18 cellular contexts compared by ENCODE assay signal in genomic region chr22:18113680-18114394, GRCh38. TPM values are rescaled to one million over a fixed set of nuclear protein-coding genes. Genes with fewer than 3 reads are reported as not detected.
DNase-seq lines count a peak whose midpoint lies in the region; ATAC-seq, FAIRE-seq and TF ChIP-seq lines count a peak whose summit lies in the region.
"Had no signal": no experiment of that assay in that cellular context is flagged by ENCODE, and none has a peak within 500 bp of the region (broad histone marks: within the 10 kb centered on the region; RNA-seq: fewer than 3 reads in every experiment).

No MANE protein-coding gene starts in this region.

- H3K36me3 ChIP-seq in CD8-positive, alpha-beta memory T cell (ENCODE audit: insufficient read depth, low read length): no peaks in the 10 kb centered on the region
- H3K36me3 ChIP-seq: esophagus squamous epithelium, suprapubic skin had no signal

- H3K4me3 Mint-ChIP-seq in CD8-positive, alpha-beta memory T cell: peak overlapping the region in 4 of 7 donors; percentile 0 to 37 (median 24)
- H3K4me3 Mint-ChIP-seq in naive B cell: peak overlapping the region in 5 of 8 donors; percentile 2 to 53 (median 30)
- H3K4me3 Mint-ChIP-seq in progenitor cell of endocrine pancreas (ENCODE audit: low read depth): no peak overlapping the region
- H3K4me3 Mint-ChIP-seq: activated CD4-positive, alpha-beta memory T cell treated with anti-CD3 and anti-CD28 coated beads, Interleukin-2, amount 10 ng/mL, durations not matched to agents 7 days and 5 days; CD4-positive, CD25-positive, alpha-beta regulatory T cell had no signal

- peaks cover 11 to 15% of the 10 kb centered on the region in 2 donors for H3K27me3 Mint-ChIP-seq in CD8-positive, alpha-beta memory T cell
- peaks cover 22 to 41% (median 26%) of the 10 kb centered on the region in 3 donors for H3K27me3 Mint-ChIP-seq in naive B cell
- peaks cover 47% of the 10 kb centered on the region for H3K27me3 Mint-ChIP-seq in progenitor cell of endocrine pancreas

- ATAC-seq in naive B cell (ENCODE audit: low read depth in 2 of 2): no peak

- H3K9me3 ChIP-seq in CD8-positive, alpha-beta memory T cell (ENCODE audit: low read length): no peaks in the 10 kb centered on the region
- H3K9me3 ChIP-seq: esophagus squamous epithelium, suprapubic skin had no signal

- no peaks in the 10 kb centered on the region for H3K36me3 Mint-ChIP-seq in CD8-positive, alpha-beta memory T cell
- H3K36me3 Mint-ChIP-seq in naive B cell (no peaks in the 10 kb centered on the region), progenitor cell of endocrine pancreas (ENCODE audit: insufficient read depth) (no peaks in the 10 kb centered on the region)
- H3K36me3 Mint-ChIP-seq: CD4-positive, CD25-positive, alpha-beta regulatory T cell had no signal

- FAIRE-seq in GM12892 (lab: Jason Lieb, UNC): peak; percentile 17

- peaks cover 9% of the 10 kb centered on the region for H3K27me3 ChIP-seq in CD8-positive, alpha-beta memory T cell (ENCODE audit: insufficient read depth, low read length, poor library complexity, severe bottlenecking)

- DNase-seq in CD8-positive, alpha-beta memory T cell: no peak
- DNase-seq in GM12892 (ENCODE audit: insufficient read length) (no peak), SKM-1 treated with dmso at 0.1 percent for 144 hours (lab: John Stamatoyannopoulos, UW; ENCODE audit: unreplicated experiment) (peak; percentile 61), naive B cell (no peak), NCI-H2227 treated with DMSO at 0.1 percent for 48 hours (lab: John Stamatoyannopoulos, UW) (no peak), coronary artery (ENCODE audit: low spot score) (no peak), progenitor cell of endocrine pancreas (ENCODE audit: low spot score, unreplicated experiment) (no peak)
- DNase-seq: activated CD4-positive, alpha-beta memory T cell treated with anti-CD3 and anti-CD28 coated beads, Interleukin-2, amount 10 ng/mL, durations not matched to agents 7 days and 5 days; CD4-positive, CD25-positive, alpha-beta regulatory T cell; cortex of kidney; esophagus squamous epithelium; head of caudate nucleus; NCI-H2029; NCI-H526 treated with DMSO at 0.1 percent for 48 hours; T-helper 9 cell had no signal

- H3K9me3 Mint-ChIP-seq in CD8-positive, alpha-beta memory T cell: no peaks in the 10 kb centered on the region
- H3K9me3 Mint-ChIP-seq in naive B cell (no peaks in the 10 kb centered on the region), progenitor cell of endocrine pancreas (ENCODE audit: low read depth) (no peaks in the 10 kb centered on the region)
- H3K9me3 Mint-ChIP-seq: activated CD4-positive, alpha-beta memory T cell treated with anti-CD3 and anti-CD28 coated beads, Interleukin-2, amount 10 ng/mL, durations not matched to agents 7 days and 5 days; activated T-helper 2 cell treated with anti-CD3 and anti-CD28 coated beads, Interferon-gamma antibody, Interleukin-2, Interleukin-4, amounts not matched to agents 10 μg/mL and 5 μg/mL and 100 μg/mL, durations not matched to agents 14 hours and 24 hours and 36 hours; CD4-positive, CD25-positive, alpha-beta regulatory T cell had no signal

- H3K27ac Mint-ChIP-seq in CD8-positive, alpha-beta memory T cell: peak overlapping the region in 4 of 8 donors; percentile 1 to 73 (median 28)
- H3K27ac Mint-ChIP-seq in naive B cell: no peak overlapping the region
- H3K27ac Mint-ChIP-seq in progenitor cell of endocrine pancreas: no peak overlapping the region
- H3K27ac Mint-ChIP-seq: activated CD4-positive, alpha-beta memory T cell treated with anti-CD3 and anti-CD28 coated beads, Interleukin-2, amount 10 ng/mL, durations not matched to agents 7 days and 5 days; activated T-helper 2 cell treated with anti-CD3 and anti-CD28 coated beads, Interferon-gamma antibody, Interleukin-2, Interleukin-4, amounts not matched to agents 10 μg/mL and 5 μg/mL and 100 μg/mL, durations not matched to agents 14 hours and 24 hours and 36 hours had no signal

- no peak overlapping the region for H3K4me3 ChIP-seq in CD8-positive, alpha-beta memory T cell (ENCODE audit: low read length)
- H3K4me3 ChIP-seq in coronary artery: no peak overlapping the region
- H3K4me3 ChIP-seq: esophagus squamous epithelium, suprapubic skin had no signal

- POLR2A ChIA-PET in CD8-positive, alpha-beta memory T cell (lab: Charles Lee): no interaction called here

- H3K4me1 Mint-ChIP-seq in CD8-positive, alpha-beta memory T cell: peaks cover 25 to 31% (median 27%) of the 10 kb centered on the region in 3 donors
- peaks cover 27 to 36% (median 36%) of the 10 kb centered on the region in 3 donors for H3K4me1 Mint-ChIP-seq in naive B cell
- H3K4me1 Mint-ChIP-seq in progenitor cell of endocrine pancreas (ENCODE audit: low read depth): peaks cover 8% of the 10 kb centered on the region

- no peak overlapping the region for H3K27ac ChIP-seq in CD8-positive, alpha-beta memory T cell (ENCODE audit: low read depth, low read length)
- H3K27ac ChIP-seq in coronary artery: peak overlapping the region in 1 of 2 donors; percentile 31
- H3K27ac ChIP-seq: esophagus squamous epithelium, parathyroid adenoma, suprapubic skin had no signal

- H3K4me1 ChIP-seq in CD8-positive, alpha-beta memory T cell (ENCODE audit: insufficient read depth, low read length): peaks cover 14% of the 10 kb centered on the region
- H3K4me1 ChIP-seq: parathyroid adenoma had no signal

- CTCF ChIA-PET in CD8-positive, alpha-beta memory T cell (lab: Charles Lee): no interaction called here

- TF ChIP-seq CTCF in coronary artery (IDR thresholded peaks at IDR 0.05) (no peak), progenitor cell of endocrine pancreas (IDR thresholded peaks at IDR 0.05; ENCODE audit: unreplicated experiment) (no peak)

- TF ChIP-seq POLR2A in GM12892 (IDR thresholded peaks at IDR 0.05; ENCODE audit: low read depth, low read length): no peak

RNA-seq across cellular contexts. Expression of gene TUBA8, which starts 3.2 kb away (rescaled TPM):
- 1 to 10 TPM in 1 of 2 experiments, not detected in 1; 1.2 TPM for total RNA-seq in CD8-positive, alpha-beta memory T cell
- 1.6 TPM for polyA plus RNA-seq in CD8-positive, alpha-beta memory T cell
- 5.1 TPM for polyA plus RNA-seq in GM12892 (2012; ENCODE audit: missing spikeins)
- polyA plus RNA-seq in naive B cell (ENCODE audit: low read depth in 6 of 6): 1 to 10 TPM in 3 of 6 donors, under 1 TPM in 2, not detected in 1; 0.78 to 2.4 (median 1.4) TPM
- 2.4 and 3.2 TPM in 2 replicates for total RNA-seq in progenitor cell of endocrine pancreas

RNA-seq across cellular contexts. Expression of gene PEX26, which starts 36.0 kb away (rescaled TPM):
- total RNA-seq in CD8-positive, alpha-beta memory T cell: 10 to 100 TPM; 56.7 to 59.3 TPM
- 6.0 TPM for polyA plus RNA-seq in CD8-positive, alpha-beta memory T cell
- 18.4 TPM for polyA plus RNA-seq in GM12892 (2012; ENCODE audit: missing spikeins)
- polyA plus RNA-seq in naive B cell (ENCODE audit: low read depth in 6 of 6): 1 to 10 TPM; 1.0 to 4.3 (median 2.4) TPM
- 46.1 and 50.1 TPM in 2 replicates for total RNA-seq in progenitor cell of endocrine pancreas

RNA-seq across cellular contexts. Expression of gene USP18, which starts 36.1 kb away (rescaled TPM):
- 1 to 10 TPM; 2.6 to 2.7 TPM for total RNA-seq in CD8-positive, alpha-beta memory T cell
- 15.5 TPM for polyA plus RNA-seq in CD8-positive, alpha-beta memory T cell
- 21.3 TPM for polyA plus RNA-seq in GM12892 (2012; ENCODE audit: missing spikeins)
- polyA plus RNA-seq in naive B cell (ENCODE audit: low read depth in 6 of 6): 1 to 10 TPM in 5 of 6 donors, not detected in 1; 3.2 to 7.9 (median 6.5) TPM
- total RNA-seq in progenitor cell of endocrine pancreas: 4.0 and 4.5 TPM in 2 replicates
